In genomic region chr9:120917989-120918630, GRCh38 we compare ENCODE assay signal across 15 cellular contexts. TPM values are rescaled to one million over a fixed set of nuclear protein-coding genes. Genes with fewer than 3 reads are reported as not detected.
DNase-seq lines count a peak whose midpoint lies in the region; ATAC-seq and TF ChIP-seq lines count a peak whose summit lies in the region.
"Had no signal": no experiment of that assay in that cellular context is flagged by ENCODE, and none has a peak within 500 bp of the region (broad histone marks: within the 10 kb centered on the region; RNA-seq: fewer than 3 reads in every experiment).

No MANE protein-coding gene starts in this region.

- H3K4me3 Mint-ChIP-seq in T-helper 2 cell treated with Interferon-gamma antibody and Interleukin-4, amounts not matched to agents 5 μg/mL and 100 μg/mL, for 36 hours = no peak overlapping the region
- peak overlapping the region; percentile 98 for H3K4me3 Mint-ChIP-seq in T-helper 17 cell
- peak overlapping the region; percentile 86 to 88 for H3K4me3 Mint-ChIP-seq in stimulated activated naive CD8-positive, alpha-beta T cell treated with anti-CD3 and anti-CD28 coated beads, Interleukin-15, amount 100 ng/mL, for 72 hours

- no peaks in the 10 kb centered on the region for H3K27me3 ChIP-seq in dorsolateral prefrontal cortex
- H3K27me3 ChIP-seq: foreskin keratinocyte, left lung had no signal

- peaks cover 4% of the 10 kb centered on the region for H3K9me3 Mint-ChIP-seq in T-helper 2 cell treated with Interferon-gamma antibody and Interleukin-4, amounts not matched to agents 5 μg/mL and 100 μg/mL, for 36 hours
- H3K9me3 Mint-ChIP-seq in stimulated activated naive CD8-positive, alpha-beta T cell treated with anti-CD3 and anti-CD28 coated beads, Interleukin-15, amount 100 ng/mL, for 72 hours = no peaks in the 10 kb centered on the region

- no peak for ATAC-seq in T-helper 17 cell
- ATAC-seq in stimulated activated naive CD8-positive, alpha-beta T cell treated with anti-CD3 and anti-CD28 coated beads, Interleukin-15, amount 100 ng/mL, for 72 hours = no peak
- ATAC-seq in HG03520 (IDR thresholded peaks at IDR 0.05; ENCODE audit: unreplicated experiment) = no peak
- ATAC-seq: foreskin keratinocyte, left lung had no signal

- H3K27ac Mint-ChIP-seq in T-helper 2 cell treated with Interferon-gamma antibody and Interleukin-4, amounts not matched to agents 5 μg/mL and 100 μg/mL, for 36 hours = peak overlapping the region; percentile 55
- H3K27ac Mint-ChIP-seq in T-helper 17 cell = peak overlapping the region; percentile 96
- H3K27ac Mint-ChIP-seq in stimulated activated naive CD8-positive, alpha-beta T cell treated with anti-CD3 and anti-CD28 coated beads, Interleukin-15, amount 100 ng/mL, for 72 hours = peak overlapping the region; percentile 85 to 97

- H3K9me3 ChIP-seq in T-helper 17 cell (ENCODE audit: control insufficient read depth, low read length, poor library complexity, severe bottlenecking) = peaks cover 6% of the 10 kb centered on the region

- peaks cover 73% of the 10 kb centered on the region for H3K4me1 Mint-ChIP-seq in T-helper 2 cell treated with Interferon-gamma antibody and Interleukin-4, amounts not matched to agents 5 μg/mL and 100 μg/mL, for 36 hours (ENCODE audit: low read depth)
- H3K4me1 Mint-ChIP-seq in T-helper 17 cell = peaks cover 59% of the 10 kb centered on the region
- H3K4me1 Mint-ChIP-seq in stimulated activated naive CD8-positive, alpha-beta T cell treated with anti-CD3 and anti-CD28 coated beads, Interleukin-15, amount 100 ng/mL, for 72 hours = peaks cover 98% of the 10 kb centered on the region

- H3K27me3 Mint-ChIP-seq in T-helper 2 cell treated with Interferon-gamma antibody and Interleukin-4, amounts not matched to agents 5 μg/mL and 100 μg/mL, for 36 hours (ENCODE audit: low read depth) = no peaks in the 10 kb centered on the region
- H3K27me3 Mint-ChIP-seq in T-helper 17 cell = no peaks in the 10 kb centered on the region
- H3K27me3 Mint-ChIP-seq in stimulated activated naive CD8-positive, alpha-beta T cell treated with anti-CD3 and anti-CD28 coated beads, Interleukin-15, amount 100 ng/mL, for 72 hours = no peaks in the 10 kb centered on the region

- no peak for TF ChIP-seq CTCF in dorsolateral prefrontal cortex (IDR thresholded peaks at IDR 0.05 in 54 of 56, conservative IDR thresholded peaks at IDR 0.05 in 2 of 56; ENCODE audit: low read depth in 1 of 56, partially characterized antibody in 56 of 56)

- DNase-seq in T-helper 2 cell treated with Interferon-gamma antibody and Interleukin-4, amounts not matched to agents 5 μg/mL and 100 μg/mL, for 36 hours (ENCODE audit: low spot score) = no peak
- DNase-seq in T-helper 2 cell (no peak), T-helper 17 cell (no peak), dorsolateral prefrontal cortex (no peak), NOMO-1 (lab: John Stamatoyannopoulos, UW; ENCODE audit: unreplicated experiment in 2 of 2) (no peak), midbrain (lab: John Stamatoyannopoulos, UW) (no peak)
- DNase-seq in stimulated activated naive CD8-positive, alpha-beta T cell treated with anti-CD3 and anti-CD28 coated beads, Interleukin-15, amount 100 ng/mL, for 72 hours = no peak
- DNase-seq: 8988T; Calu3; foreskin keratinocyte; left lung; MV-4-11; NCI-H2227 treated with DMSO at 0.1 percent for 48 hours; stimulated activated CD4-positive, alpha-beta T cell treated with anti-CD3 and anti-CD28 coated beads, Interleukin-15, amount 100 ng/mL, for 24 hours had no signal

- intact Hi-C loops in dorsolateral prefrontal cortex (cut with DNase I) = loop anchor here in 1 of 2 donors (2.0 kb wide), 1 partner anchor 15 kb away; no protein-coding TSS in a partner anchor

- peak overlapping the region in 55 of 59 donors; percentile 0 to 99 (median 94) for H3K27ac ChIP-seq in dorsolateral prefrontal cortex
- H3K27ac ChIP-seq: foreskin keratinocyte had no signal

- H3K36me3 Mint-ChIP-seq in T-helper 2 cell treated with Interferon-gamma antibody and Interleukin-4, amounts not matched to agents 5 μg/mL and 100 μg/mL, for 36 hours (ENCODE audit: low read depth) = peaks cover 88% of the 10 kb centered on the region
- peaks cover 11% of the 10 kb centered on the region for H3K36me3 Mint-ChIP-seq in T-helper 17 cell (ENCODE audit: low read depth)

- no peak overlapping the region for H3K4me3 ChIP-seq in dorsolateral prefrontal cortex
- H3K4me3 ChIP-seq: left lung had no signal

RNA-seq across cellular contexts. Expression of gene TRAF1, which starts 8.5 kb away (rescaled TPM):
- total RNA-seq in T-helper 17 cell (100 to 1,000 TPM; 103 to 118 TPM), dorsolateral prefrontal cortex (10 to 100 TPM in 57 of 120 experiments, 1 to 10 TPM in 63; 3.8 to 25.3 (median 9.8) TPM)

RNA-seq across cellular contexts. Expression of gene PHF19, which starts 41.1 kb away (rescaled TPM):
- 10 to 100 TPM; 69.9 to 96.9 TPM for total RNA-seq in T-helper 17 cell
- 100 to 1,000 TPM in 2 of 120 experiments, 10 to 100 TPM in 118; 18.7 to 119 (median 39.5) TPM for total RNA-seq in dorsolateral prefrontal cortex
